Comparison of ENCODE assay signal across 24 cellular contexts in genomic region chr10:56551037-56551436, GRCh38.
"Had no signal": no experiment of that assay in that cellular context is flagged by ENCODE, and none has a peak within 500 bp of the region (broad histone marks: within the 10 kb centered on the region; RNA-seq: fewer than 3 reads in every experiment).

No MANE protein-coding gene starts in this region.

- DNase-seq: activated CD4-positive, alpha-beta memory T cell treated with anti-CD3 and anti-CD28 coated beads for 36 hours; activated CD4-positive, alpha-beta T cell treated with anti-CD3 and anti-CD28 coated beads, Interleukin-2, amount 10 ng/mL, durations not matched to agents 7 days and 5 days; activated CD4-positive, CD25-positive, alpha-beta regulatory T cell; activated CD8-positive, alpha-beta memory T cell treated with anti-CD3 and anti-CD28 coated beads for 24 hours; activated gamma-delta T cell; activated naive CD4-positive, alpha-beta T cell treated with anti-CD3 and anti-CD28 coated beads for 36 hours; activated T-cell treated with anti-CD3 and anti-CD28 coated beads for 4 hours; activated T-cell treated with anti-CD3 and anti-CD28 coated beads, Interleukin-2, amount 50 U/mL, for 48 hours; brain microvascular endothelial cell; Kasumi-1; KBM-7; NCI-H1048; NCI-H146; NCI-H187 treated with DMSO at 0.1 percent for 48 hours; NCI-H2081 treated with DMSO at 0.1 percent for 48 hours; NCI-H446 treated with DMSO at 0.1 percent for 48 hours; NCI-H524 treated with DMSO at 0.1 percent for 48 hours; NCI-H748 treated with DMSO at 0.1 percent for 48 hours; SIG-M5; SW 1271; T-helper 17 cell; T-helper 9 cell had no signal

- H3K4me3 ChIP-seq: cardiac muscle cell, SK-N-MC had no signal
